In genomic region chr7:108384721-108385483, GRCh38 we compare ENCODE assay signal across 10 cellular contexts.
DNase-seq lines count a peak whose midpoint lies in the region; ATAC-seq and TF ChIP-seq lines count a peak whose summit lies in the region.
"Had no signal": no experiment of that assay in that cellular context is flagged by ENCODE, and none has a peak within 500 bp of the region (broad histone marks: within the 10 kb centered on the region; RNA-seq: fewer than 3 reads in every experiment).

No MANE protein-coding gene starts in this region.

- peak; percentile 82 for ATAC-seq in activated CD8-positive, alpha-beta T cell treated with anti-CD3 and anti-CD28 coated beads for 36 hours
- ATAC-seq in activated CD8-positive, alpha-beta T cell treated with anti-CD3 and anti-CD28 coated beads, Interleukin-2, amount 10 ng/mL, durations not matched to agents 7 days and 5 days: no peak
- peak; percentile 63 for ATAC-seq in HG02981 (IDR thresholded peaks at IDR 0.05; ENCODE audit: unreplicated experiment)
- ATAC-seq in stimulated activated naive B cell treated with anti-CD40 and anti-IgM and Interleukin-4, amounts not matched to agents 10 μg/mL and 1 μg/mL and 100 μg/mL, for 72 hours (replicated peaks): peak; percentile 73 to 86
- no peak for ATAC-seq in activated CD4-positive, CD25-positive, alpha-beta regulatory T cell treated with anti-CD3 and anti-CD28 coated beads, Interleukin-2, amount 50 U/mL, for 24 hours

- peaks cover 8% of the 10 kb centered on the region for H3K9me3 Mint-ChIP-seq in activated CD8-positive, alpha-beta T cell treated with anti-CD3 and anti-CD28 coated beads for 36 hours
- no peaks in the 10 kb centered on the region for H3K9me3 Mint-ChIP-seq in activated CD8-positive, alpha-beta T cell treated with anti-CD3 and anti-CD28 coated beads, Interleukin-2, amount 10 ng/mL, durations not matched to agents 7 days and 5 days (ENCODE audit: insufficient read depth)
- peaks cover 0 to 2% of the 10 kb centered on the region in 2 donors for H3K9me3 Mint-ChIP-seq in stimulated activated naive B cell treated with anti-CD40 and anti-IgM and Interleukin-4, amounts not matched to agents 10 μg/mL and 1 μg/mL and 100 μg/mL, for 72 hours
- H3K9me3 Mint-ChIP-seq: activated naive CD4-positive, alpha-beta T cell treated with anti-CD3 and anti-CD28 coated beads, Interleukin-2, amount 50 U/mL, for 72 hours had no signal

- TF ChIP-seq CTCF in activated CD8-positive, alpha-beta T cell treated with anti-CD3 and anti-CD28 coated beads for 36 hours (IDR thresholded peaks at IDR 0.05): peak; percentile 44
- peak; percentile 5 for TF ChIP-seq CTCF in astrocyte of the cerebellum (IDR thresholded peaks at IDR 0.05; ENCODE audit: low read depth, low read length, missing control alignments)

- H3K4me1 Mint-ChIP-seq in activated CD8-positive, alpha-beta T cell treated with anti-CD3 and anti-CD28 coated beads for 36 hours (ENCODE audit: low read depth): peaks cover 15% of the 10 kb centered on the region
- H3K4me1 Mint-ChIP-seq in activated CD8-positive, alpha-beta T cell treated with anti-CD3 and anti-CD28 coated beads, Interleukin-2, amount 10 ng/mL, durations not matched to agents 7 days and 5 days (ENCODE audit: low read depth): no peaks in the 10 kb centered on the region
- H3K4me1 Mint-ChIP-seq in stimulated activated naive B cell treated with anti-CD40 and anti-IgM and Interleukin-4, amounts not matched to agents 10 μg/mL and 1 μg/mL and 100 μg/mL, for 72 hours: peaks cover 10 to 15% of the 10 kb centered on the region in 2 donors

- H3K4me3 Mint-ChIP-seq in activated CD8-positive, alpha-beta T cell treated with anti-CD3 and anti-CD28 coated beads for 36 hours: no peak overlapping the region
- H3K4me3 Mint-ChIP-seq in activated CD8-positive, alpha-beta T cell treated with anti-CD3 and anti-CD28 coated beads, Interleukin-2, amount 10 ng/mL, durations not matched to agents 7 days and 5 days: no peak overlapping the region
- no peak overlapping the region for H3K4me3 Mint-ChIP-seq in stimulated activated naive B cell treated with anti-CD40 and anti-IgM and Interleukin-4, amounts not matched to agents 10 μg/mL and 1 μg/mL and 100 μg/mL, for 72 hours

- no peak overlapping the region for H3K4me3 ChIP-seq in astrocyte of the cerebellum (ENCODE audit: low read depth, low read length)

- H3K36me3 Mint-ChIP-seq in activated CD8-positive, alpha-beta T cell treated with anti-CD3 and anti-CD28 coated beads for 36 hours (ENCODE audit: low read depth): no peaks in the 10 kb centered on the region
- H3K36me3 Mint-ChIP-seq in activated CD8-positive, alpha-beta T cell treated with anti-CD3 and anti-CD28 coated beads, Interleukin-2, amount 10 ng/mL, durations not matched to agents 7 days and 5 days (ENCODE audit: low read depth): no peaks in the 10 kb centered on the region
- H3K36me3 Mint-ChIP-seq in stimulated activated naive B cell treated with anti-CD40 and anti-IgM and Interleukin-4, amounts not matched to agents 10 μg/mL and 1 μg/mL and 100 μg/mL, for 72 hours: no peaks in the 10 kb centered on the region
- H3K36me3 Mint-ChIP-seq: activated naive CD4-positive, alpha-beta T cell treated with anti-CD3 and anti-CD28 coated beads, Interleukin-2, amount 50 U/mL, for 72 hours had no signal

- H3K27me3 Mint-ChIP-seq in activated CD8-positive, alpha-beta T cell treated with anti-CD3 and anti-CD28 coated beads for 36 hours: no peaks in the 10 kb centered on the region
- no peaks in the 10 kb centered on the region for H3K27me3 Mint-ChIP-seq in activated CD8-positive, alpha-beta T cell treated with anti-CD3 and anti-CD28 coated beads, Interleukin-2, amount 10 ng/mL, durations not matched to agents 7 days and 5 days (ENCODE audit: low read depth)
- H3K27me3 Mint-ChIP-seq in stimulated activated naive B cell treated with anti-CD40 and anti-IgM and Interleukin-4, amounts not matched to agents 10 μg/mL and 1 μg/mL and 100 μg/mL, for 72 hours: peaks cover 15 to 35% of the 10 kb centered on the region in 2 donors

- DNase-seq in activated CD8-positive, alpha-beta T cell treated with anti-CD3 and anti-CD28 coated beads for 36 hours: no peak
- DNase-seq in activated CD8-positive, alpha-beta T cell treated with anti-CD3 and anti-CD28 coated beads, Interleukin-2, amount 10 ng/mL, durations not matched to agents 7 days and 5 days: no peak
- DNase-seq in astrocyte of the cerebellum (ENCODE audit: low read depth) (no peak), caudate nucleus (lab: John Stamatoyannopoulos, UW) (no peak), NCI-H1436 (lab: John Stamatoyannopoulos, UW) (no peak)
- no peak for DNase-seq in stimulated activated naive B cell treated with anti-CD40 and anti-IgM and Interleukin-4, amounts not matched to agents 10 μg/mL and 1 μg/mL and 100 μg/mL, for 72 hours
- DNase-seq: T-helper 1 cell had no signal

- no peak overlapping the region for H3K27ac ChIP-seq in caudate nucleus (ENCODE audit: low read depth, low read length)

- CTCF ChIA-PET in activated CD8-positive, alpha-beta T cell treated with anti-CD3 and anti-CD28 coated beads for 36 hours (lab: Charles Lee): interaction anchor here (0.9 to 2.3 kb wide), 6 partner anchors 9 to 202 kb away, joined by 3 to 7 read pairs (median 4); partner anchors contain the start of gene NRCAM
- CTCF ChIA-PET in activated CD8-positive, alpha-beta T cell treated with anti-CD3 and anti-CD28 coated beads, Interleukin-2, amount 10 ng/mL, durations not matched to agents 7 days and 5 days (lab: Charles Lee): interaction anchor here (1.5 kb wide), 1 partner anchor 204 kb away, joined by 4 read pairs; no protein-coding TSS in a partner anchor

- POLR2A ChIA-PET in activated CD8-positive, alpha-beta T cell treated with anti-CD3 and anti-CD28 coated beads for 36 hours (lab: Charles Lee): no interaction called here
- POLR2A ChIA-PET in activated CD8-positive, alpha-beta T cell treated with anti-CD3 and anti-CD28 coated beads, Interleukin-2, amount 10 ng/mL, durations not matched to agents 7 days and 5 days (lab: Charles Lee): no interaction called here

- in situ Hi-C loops in astrocyte of the cerebellum (cut with HindIII; ENCODE audit: low sequenced_read_pairs): loop anchor here (5.0 kb wide), 1 partner anchor 78 kb away; no protein-coding TSS in a partner anchor

- H3K27ac Mint-ChIP-seq in activated CD8-positive, alpha-beta T cell treated with anti-CD3 and anti-CD28 coated beads for 36 hours: no peak overlapping the region
- H3K27ac Mint-ChIP-seq in activated CD8-positive, alpha-beta T cell treated with anti-CD3 and anti-CD28 coated beads, Interleukin-2, amount 10 ng/mL, durations not matched to agents 7 days and 5 days: no peak overlapping the region
- H3K27ac Mint-ChIP-seq in stimulated activated naive B cell treated with anti-CD40 and anti-IgM and Interleukin-4, amounts not matched to agents 10 μg/mL and 1 μg/mL and 100 μg/mL, for 72 hours: no peak overlapping the region
- H3K27ac Mint-ChIP-seq: activated naive CD4-positive, alpha-beta T cell treated with anti-CD3 and anti-CD28 coated beads, Interleukin-2, amount 50 U/mL, for 72 hours had no signal

- intact Hi-C loops in activated CD8-positive, alpha-beta T cell treated with anti-CD3 and anti-CD28 coated beads for 36 hours (cut with micrococcal nuclease): loop anchor here (10.0 kb wide), 1 partner anchor 200 kb away; no protein-coding TSS in a partner anchor

Comparison
In these comparisons a context has a peak if more than half of its experiments do, and no peak if none do; other contexts are left out.
1. ATAC-seq: peak in activated CD8-positive, alpha-beta T cell treated with anti-CD3 and anti-CD28 coated beads for 36 hours (single experiment), HG02981 (single experiment) and stimulated activated naive B cell treated with anti-CD40 and anti-IgM and Interleukin-4, amounts not matched to agents 10 μg/mL and 1 μg/mL and 100 μg/mL, for 72 hours (2 of 2); none in activated CD8-positive, alpha-beta T cell treated with anti-CD3 and anti-CD28 coated beads, Interleukin-2, amount 10 ng/mL, durations not matched to agents 7 days and 5 days (single experiment) and activated CD4-positive, CD25-positive, alpha-beta regulatory T cell treated with anti-CD3 and anti-CD28 coated beads, Interleukin-2, amount 50 U/mL, for 24 hours (0 of 2).